12 cellular contexts compared by ENCODE assay signal in the genomic region with DNA sequence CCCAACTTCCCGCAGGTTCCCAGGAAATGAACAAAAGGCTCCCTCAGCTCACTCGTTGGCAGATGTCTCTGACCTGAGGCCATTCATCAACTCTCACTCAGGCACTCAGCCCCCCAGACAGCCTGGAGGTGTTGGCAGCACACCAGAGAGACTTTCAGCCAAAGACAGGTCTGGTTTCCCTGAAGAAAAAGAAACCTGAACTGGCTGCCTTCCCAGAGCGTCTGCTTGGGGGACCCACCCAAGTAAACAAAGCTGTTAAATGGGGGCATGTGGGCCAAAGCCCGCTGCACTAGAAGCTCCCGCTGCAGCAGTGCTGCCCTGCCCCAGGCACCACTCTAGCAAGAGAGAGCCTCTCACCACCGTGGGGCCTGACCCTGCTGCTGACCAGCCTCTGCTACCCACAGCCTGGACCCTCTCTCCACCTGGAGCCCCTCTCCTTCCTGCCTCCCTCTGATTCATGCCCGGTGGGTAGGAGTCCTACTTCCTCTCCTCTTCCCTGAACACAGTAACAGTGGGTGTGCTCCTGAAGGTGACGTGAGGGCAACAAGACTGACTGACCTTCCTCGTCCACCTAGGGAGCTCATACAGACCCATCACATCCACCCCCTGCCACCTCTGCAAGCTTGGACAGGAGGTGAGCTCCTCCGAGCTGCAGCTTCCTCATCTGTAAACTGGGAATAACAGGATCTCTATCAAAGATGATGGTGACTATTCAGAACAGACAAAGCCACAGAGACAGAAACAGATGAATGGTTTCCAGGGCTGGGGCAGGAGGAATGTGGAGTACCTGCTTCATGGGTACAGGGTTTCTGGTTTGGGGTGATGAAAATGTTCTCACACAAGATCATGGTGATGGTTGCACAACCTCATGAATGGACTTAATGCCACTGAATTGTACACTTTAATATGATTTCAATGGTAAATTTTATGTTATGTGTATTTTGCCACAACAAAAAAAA. TPM values are rescaled to one million over a fixed set of nuclear protein-coding genes. Genes with fewer than 3 reads are reported as not detected.
DNase-seq lines count a peak whose midpoint lies in the region; ATAC-seq and TF ChIP-seq lines count a peak whose summit lies in the region.
"Had no signal": no experiment of that assay in that cellular context is flagged by ENCODE, and none has a peak within 500 bp of the region (broad histone marks: within the 10 kb centered on the region; RNA-seq: fewer than 3 reads in every experiment).

No MANE protein-coding gene starts in this region.

- no peak for TF ChIP-seq POLR2A in testis (IDR thresholded peaks at IDR 0.05)

- no peaks in the 10 kb centered on the region for H3K9me3 Mint-ChIP-seq in endodermal cell

- peak; percentile 64 for DNase-seq in NCI-H1092 (lab: John Stamatoyannopoulos, UW)
- DNase-seq in NCI-H446 treated with DMSO at 0.1 percent for 48 hours (lab: John Stamatoyannopoulos, UW) = peak; percentile 95
- DNase-seq in endodermal cell = peak; percentile 40
- no peak for DNase-seq in sciatic nerve (ENCODE audit: low spot score)
- DNase-seq in testis = no peak
- no peak for DNase-seq in pons (ENCODE audit: low spot score)
- DNase-seq: activated CD4-positive, alpha-beta T cell treated with anti-CD3 and anti-CD28 coated beads, Interleukin-2, amount 50 U/mL, for 1 hour; CD4-positive, alpha-beta memory T cell; hypothalamus had no signal

- no peak overlapping the region for H3K9ac ChIP-seq in endodermal cell (ENCODE audit: extremely low read depth, low read length, poor library complexity, severe bottlenecking)

- peaks cover 12% of the 10 kb centered on the region for H3K4me1 Mint-ChIP-seq in endodermal cell
- H3K4me1 Mint-ChIP-seq: CD4-positive, alpha-beta memory T cell had no signal

- H3K27me3 ChIP-seq in endodermal cell (ENCODE audit: control insufficient read depth, insufficient read depth, low read length, poor library complexity, severe bottlenecking) (peaks cover 9% of the 10 kb centered on the region), testis (no peaks in the 10 kb centered on the region)

- H3K4me3 ChIP-seq in endodermal cell (ENCODE audit: low read length) = no peak overlapping the region
- H3K4me3 ChIP-seq in testis = no peak overlapping the region

- H3K27me3 Mint-ChIP-seq in endodermal cell (ENCODE audit: insufficient read depth) = peaks cover 38% of the 10 kb centered on the region

- ATAC-seq in sciatic nerve (peak; percentile 27), HG02763 (IDR thresholded peaks at IDR 0.05; ENCODE audit: unreplicated experiment) (no peak)

- H3K36me3 Mint-ChIP-seq in endodermal cell (ENCODE audit: low read depth) = peaks cover 4% of the 10 kb centered on the region
- H3K36me3 Mint-ChIP-seq: CD4-positive, alpha-beta memory T cell had no signal

- no peak overlapping the region for H3K4me3 Mint-ChIP-seq in endodermal cell
- H3K4me3 Mint-ChIP-seq: CD4-positive, alpha-beta memory T cell had no signal

- WGBS in endodermal cell (ENCODE audit: insufficient coverage in 1 of 2, insufficient read length in 1 of 2), 2 experiments = 85 to 92% methylated on average over 2 to 10 of the region's 10 CpGs
- WGBS in testis, 2 donors = 62 to 64% methylated on average over 4 to 10 of the region's 10 CpGs

- H3K9me3 ChIP-seq in endodermal cell (ENCODE audit: control insufficient read depth, low read length) (no peaks in the 10 kb centered on the region), testis (no peaks in the 10 kb centered on the region)

- no peaks in the 10 kb centered on the region for H3K36me3 ChIP-seq in endodermal cell (ENCODE audit: control insufficient read depth, insufficient read depth, low read length)
- H3K36me3 ChIP-seq in testis (ENCODE audit: low read depth, missing control alignments) = no peaks in the 10 kb centered on the region

- TF ChIP-seq CTCF in endodermal cell (conservative IDR thresholded peaks at IDR 0.05) = no peak
- TF ChIP-seq CTCF in testis (IDR thresholded peaks at IDR 0.05) = no peak

- H3K27ac Mint-ChIP-seq in endodermal cell = no peak overlapping the region
- H3K27ac Mint-ChIP-seq: CD4-positive, alpha-beta memory T cell had no signal

- intact Hi-C loops in sciatic nerve (cut with DNase I) = no loop called here
- intact Hi-C loops in testis (cut with DNase I; ENCODE audit: low total_unique reads) = no loop called here

- no peaks in the 10 kb centered on the region for H3K4me1 ChIP-seq in endodermal cell (ENCODE audit: control insufficient read depth, insufficient read depth, low read length)
- H3K4me1 ChIP-seq in testis = no peaks in the 10 kb centered on the region

- H3K27ac ChIP-seq in endodermal cell (ENCODE audit: low read depth, low read length) (no peak overlapping the region), testis (no peak overlapping the region)
- H3K27ac ChIP-seq: epithelial cell of prostate had no signal

RNA-seq across cellular contexts. Expression of a gene that starts 31.0 kb away (rescaled TPM):
- total RNA-seq in endodermal cell (1 to 10 TPM; 1.1 to 1.9 TPM), sciatic nerve (0.45 TPM), testis (not detected)
- 2.5 TPM for polyA plus RNA-seq in endodermal cell (2013, experiment 1 of 2)
- 0.70 TPM for polyA plus RNA-seq in endodermal cell (2013, experiment 2 of 2)
- 0.67 TPM for polyA plus RNA-seq in testis (ENCODE audit: insufficient read depth, low read depth, low replicate concordance)
- total RNA-seq: CD4-positive, alpha-beta memory T cell; T-helper 1 cell treated with Interleukin-12 subunit alpha and Interleukin-12 subunit beta and Interleukin-4 antibody, amounts not matched to agents 30 ng/mL and 1 ng/mL, for 36 hours had no signal
- polyA plus RNA-seq: CD4-positive, alpha-beta memory T cell had no signal

Comparison
In these comparisons a context has a peak if more than half of its experiments do, and no peak if none do; other contexts are left out.
1. DNase-seq: peak in NCI-H1092 (single experiment), NCI-H446 treated with DMSO at 0.1 percent for 48 hours (single experiment) and endodermal cell (single experiment); none in sciatic nerve (single experiment), testis (single experiment) and pons (single experiment).